ENCODE assay signal across 1 cellular context in genomic region chr7:26159243-26159642, GRCh38.
TF ChIP-seq lines count a peak whose summit lies in the region.

No MANE protein-coding gene starts in this region.

TF ChIP-seq in GM12878, 131 proteins besides CTCF, POLR2A, EP300 and RAD21:
- TF ChIP-seq ESRRA (IDR thresholded peaks at IDR 0.05; ENCODE audit: low read length) (no peak), NKRF (conservative IDR thresholded peaks at IDR 0.05) (no peak), RUNX3 (IDR thresholded peaks at IDR 0.05; ENCODE audit: low read length) (no peak), RELB (IDR thresholded peaks at IDR 0.05; ENCODE audit: low read depth) (no peak), MLLT1 (IDR thresholded peaks at IDR 0.05) (no peak)
